ENCODE assay signal across 9 cellular contexts in the genomic region with DNA sequence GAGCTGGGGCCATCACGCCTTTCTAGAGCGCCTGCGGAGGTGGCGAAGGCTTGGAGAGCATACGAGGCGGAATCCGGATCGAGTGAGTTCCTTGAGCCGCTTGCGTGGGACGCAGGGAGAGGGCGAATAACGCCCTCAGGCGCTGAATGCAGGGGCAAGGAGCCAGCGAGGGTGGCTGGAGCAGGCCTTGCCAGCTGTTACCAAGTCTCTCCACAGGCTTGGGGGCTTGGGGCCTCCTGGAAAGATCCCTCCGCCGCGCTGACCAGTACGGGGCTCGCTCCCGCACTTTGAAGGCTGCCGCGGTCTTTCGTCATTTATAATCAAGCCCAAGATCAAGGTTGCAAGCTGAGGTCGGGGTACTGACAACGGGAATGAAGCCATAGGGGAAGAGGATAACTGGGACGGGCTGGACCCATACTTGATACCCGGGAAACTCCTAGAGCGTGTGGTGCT. TPM values are rescaled to one million over a fixed set of nuclear protein-coding genes. Genes with fewer than 3 reads are reported as not detected.
DNase-seq lines count a peak whose midpoint lies in the region; ATAC-seq, FAIRE-seq and TF ChIP-seq lines count a peak whose summit lies in the region.
"Had no signal": no experiment of that assay in that cellular context is flagged by ENCODE, and none has a peak within 500 bp of the region (broad histone marks: within the 10 kb centered on the region; RNA-seq: fewer than 3 reads in every experiment).

No MANE protein-coding gene starts in this region.

- H3K4me1 Mint-ChIP-seq in activated naive CD8-positive, alpha-beta T cell treated with anti-CD3 and anti-CD28 coated beads, Interleukin-2, amount 10 ng/mL, durations not matched to agents 7 days and 5 days, result peaks cover 17% of the 10 kb centered on the region
- peaks cover 22% of the 10 kb centered on the region for H3K4me1 Mint-ChIP-seq in activated naive CD8-positive, alpha-beta T cell treated with anti-CD3 and anti-CD28 coated beads for 36 hours

- H2AK5ac ChIP-seq in H1 (ENCODE audit: low read depth, low read length) (no peak overlapping the region), mesendoderm (ENCODE audit: low read length) (no peak overlapping the region)

- H3K9ac ChIP-seq in H1 (replicated peaks in 1 of 4; ENCODE audit: extremely low read depth in 1 of 4, low read depth in 3 of 4, low read length in 3 of 4) (no peak overlapping the region), mesendoderm (ENCODE audit: low read length) (peak overlapping the region; percentile 81)

- WGBS in H1 (ENCODE audit: extremely low coverage in 1 of 2, insufficient coverage in 1 of 2, insufficient read length in 1 of 2, insufficient replicate concordance in 2 of 2, low coverage in 1 of 2, low lambda C conversion rate in 2 of 2, missing lambda C conversion rate in 1 of 2), 2 experiments, result 0% methylated on average over 24 of the region's 29 CpGs; no CpG with 5 or more reads in 1 of the 2 experiments
- no CpG with 5 or more reads among the region's 29 CpGs for WGBS in mesendoderm (ENCODE audit: extremely low coverage, insufficient coverage, low lambda C conversion rate)
- WGBS in urinary bladder, result 1% methylated on average over 29 of the region's 29 CpGs

- H2AFZ ChIP-seq in H1 (ENCODE audit: low read length), result no peak overlapping the region; the same call in 1 of the 2 replicates

- H3K4ac ChIP-seq in H1 (replicated peaks; ENCODE audit: insufficient read length, low read depth, low read length) (no peak overlapping the region), mesendoderm (ENCODE audit: low read depth, low read length) (peak overlapping the region; percentile 2)

- H3K79me2 ChIP-seq in H1 (ENCODE audit: control insufficient read depth in 1 of 2, insufficient read depth in 2 of 2, low read length in 2 of 2), result no peaks in the 10 kb centered on the region
- H3K79me2 ChIP-seq in mesendoderm (ENCODE audit: control insufficient read depth, insufficient read depth, low read length), result peaks cover 13% of the 10 kb centered on the region

- no peaks in the 10 kb centered on the region for H3K36me3 Mint-ChIP-seq in activated naive CD8-positive, alpha-beta T cell treated with anti-CD3 and anti-CD28 coated beads, Interleukin-2, amount 10 ng/mL, durations not matched to agents 7 days and 5 days
- H3K36me3 Mint-ChIP-seq in activated naive CD8-positive, alpha-beta T cell treated with anti-CD3 and anti-CD28 coated beads for 36 hours, result peaks cover 2% of the 10 kb centered on the region
- H3K36me3 Mint-ChIP-seq: CD4-positive, CD25-positive, alpha-beta regulatory T cell had no signal

- H4K8ac ChIP-seq in H1 (ENCODE audit: extremely low read depth, insufficient read depth, low read length), result no peak overlapping the region; the same call in 1 of the 2 replicates
- no peak overlapping the region for H4K8ac ChIP-seq in mesendoderm (ENCODE audit: low read depth, low read length)

- no peaks in the 10 kb centered on the region for H3K9me3 ChIP-seq in H1 (ENCODE audit: insufficient read depth in 2 of 2, low read depth in 1 of 2, low read length in 1 of 2)

- peaks cover 67% of the 10 kb centered on the region for H3K27me3 Mint-ChIP-seq in activated naive CD8-positive, alpha-beta T cell treated with anti-CD3 and anti-CD28 coated beads, Interleukin-2, amount 10 ng/mL, durations not matched to agents 7 days and 5 days
- H3K27me3 Mint-ChIP-seq in activated naive CD8-positive, alpha-beta T cell treated with anti-CD3 and anti-CD28 coated beads for 36 hours, result peaks cover 89% of the 10 kb centered on the region

- H3K23me2 ChIP-seq in H1 (ENCODE audit: low read depth, low read length), result peaks cover 46% of the 10 kb centered on the region

- CTCF ChIA-PET in H1 (lab: Charles Lee; ENCODE audit: partially characterized antibody), result interaction anchor here (0.9 to 2.1 kb wide), 2 partner anchors 81 to 87 kb away, joined by 3 to 9 read pairs; no protein-coding TSS in a partner anchor

- no peak for TF ChIP-seq POLR2A in H1 (IDR thresholded peaks at IDR 0.05; ENCODE audit: control extremely low read depth in 1 of 2, low read depth in 2 of 2, low read length in 2 of 2)

- H3K4me3 ChIP-seq in H1 (ENCODE audit: extremely low read depth in 1 of 4, insufficient read depth in 2 of 4, low read depth in 3 of 4, low read length in 4 of 4), result peak overlapping the region; percentile 62 to 76 (median 68)
- H3K4me3 ChIP-seq in mesendoderm (ENCODE audit: low read length), result peak overlapping the region; percentile 66
- peak overlapping the region; percentile 32 for H3K4me3 ChIP-seq in urinary bladder (ENCODE audit: low read depth, low read length)

- no peak overlapping the region for H3K27ac ChIP-seq in H1 (ENCODE audit: low read depth, low read length)
- H3K27ac ChIP-seq in mesendoderm (ENCODE audit: low read depth, low read length), result no peak overlapping the region
- H3K27ac ChIP-seq in urinary bladder (ENCODE audit: low read depth), result no peak overlapping the region

- H4K20me1 ChIP-seq in H1 (replicated peaks in 1 of 2; ENCODE audit: control insufficient read depth in 1 of 2, insufficient read depth in 2 of 2, low read length in 2 of 2), result peaks cover 2 to 3% of the 10 kb centered on the region in 2 experiments

- H2BK5ac ChIP-seq in H1 (ENCODE audit: low read depth, low read length), result peak overlapping the region; percentile 72; the same call in 1 of the 2 replicates
- H2BK5ac ChIP-seq in mesendoderm (ENCODE audit: low read length), result no peak overlapping the region

- H2BK20ac ChIP-seq in H1 (ENCODE audit: low read length), result no peak overlapping the region

- H2BK15ac ChIP-seq in H1 (ENCODE audit: low read length), result peak overlapping the region; percentile 34; the same call in 1 of the 2 replicates
- no peak overlapping the region for H2BK15ac ChIP-seq in mesendoderm (replicated peaks; ENCODE audit: low read depth)

- H3K27ac Mint-ChIP-seq in activated naive CD8-positive, alpha-beta T cell treated with anti-CD3 and anti-CD28 coated beads, Interleukin-2, amount 10 ng/mL, durations not matched to agents 7 days and 5 days, result no peak overlapping the region
- H3K27ac Mint-ChIP-seq in activated naive CD8-positive, alpha-beta T cell treated with anti-CD3 and anti-CD28 coated beads for 36 hours, result no peak overlapping the region

- no peak for DNase-seq in activated naive CD8-positive, alpha-beta T cell treated with anti-CD3 and anti-CD28 coated beads, Interleukin-2, amount 10 ng/mL, durations not matched to agents 7 days and 5 days
- no peak for DNase-seq in activated naive CD8-positive, alpha-beta T cell treated with anti-CD3 and anti-CD28 coated beads for 36 hours
- DNase-seq in H1 (ENCODE audit: low read depth in 1 of 2, low spot score in 2 of 2) (peak in 1 of 2 experiments; percentile 80), mesendoderm (peak; percentile 91), omental fat pad (ENCODE audit: low spot score) (no peak), NCI-H2081 (lab: John Stamatoyannopoulos, UW) (no peak)

- no peak overlapping the region for H2BK120ac ChIP-seq in H1 (replicated peaks; ENCODE audit: low read depth, low read length)
- no peak overlapping the region for H2BK120ac ChIP-seq in mesendoderm (ENCODE audit: low read depth, low read length)

- H3K4me3 Mint-ChIP-seq in activated naive CD8-positive, alpha-beta T cell treated with anti-CD3 and anti-CD28 coated beads, Interleukin-2, amount 10 ng/mL, durations not matched to agents 7 days and 5 days, result peak overlapping the region; percentile 65
- H3K4me3 Mint-ChIP-seq in activated naive CD8-positive, alpha-beta T cell treated with anti-CD3 and anti-CD28 coated beads for 36 hours, result no peak overlapping the region
- H3K4me3 Mint-ChIP-seq: CD4-positive, CD25-positive, alpha-beta regulatory T cell had no signal

- H3K79me1 ChIP-seq in H1 (ENCODE audit: low read depth, low read length), result no peaks in the 10 kb centered on the region
- H3K79me1 ChIP-seq in mesendoderm (ENCODE audit: low read length), result no peaks in the 10 kb centered on the region

- H3K9me3 Mint-ChIP-seq in activated naive CD8-positive, alpha-beta T cell treated with anti-CD3 and anti-CD28 coated beads, Interleukin-2, amount 10 ng/mL, durations not matched to agents 7 days and 5 days, result peaks cover 3% of the 10 kb centered on the region
- H3K9me3 Mint-ChIP-seq in activated naive CD8-positive, alpha-beta T cell treated with anti-CD3 and anti-CD28 coated beads for 36 hours, result peaks cover 2% of the 10 kb centered on the region

- H3K36me3 ChIP-seq in H1 (ENCODE audit: control insufficient read depth in 2 of 4, insufficient read depth in 4 of 4, low read length in 3 of 4), result no peaks in the 10 kb centered on the region
- no peaks in the 10 kb centered on the region for H3K36me3 ChIP-seq in mesendoderm (ENCODE audit: control insufficient read depth, insufficient read depth, low read length)
- no peaks in the 10 kb centered on the region for H3K36me3 ChIP-seq in urinary bladder (ENCODE audit: insufficient read depth)

- peaks cover 27 to 66% (median 54%) of the 10 kb centered on the region in 4 experiments for H3K27me3 ChIP-seq in H1 (replicated peaks in 1 of 4; ENCODE audit: control insufficient read depth in 3 of 4, extremely low read depth in 1 of 4, insufficient read depth in 3 of 4, low read length in 3 of 4)
- no peaks in the 10 kb centered on the region for H3K27me3 ChIP-seq in mesendoderm (ENCODE audit: insufficient read depth, low read length, poor library complexity)

- no peak for FAIRE-seq in H1 (lab: Jason Lieb, UNC)

- H3K4me2 ChIP-seq in H1 (ENCODE audit: insufficient read depth in 1 of 2, low read depth in 2 of 2, low read length in 2 of 2), result peak overlapping the region; percentile 94 to 99
- H3K4me2 ChIP-seq in mesendoderm (ENCODE audit: low read length), result peak overlapping the region; percentile 57

- no peak overlapping the region for H4K91ac ChIP-seq in H1 (replicated peaks; ENCODE audit: insufficient read length, low read length)

- TF ChIP-seq RAD21 in H1 (IDR thresholded peaks at IDR 0.05 in 1 of 2, conservative IDR thresholded peaks at IDR 0.05 in 1 of 2; ENCODE audit: low read depth in 2 of 2, low read length in 2 of 2), result no peak; a peak in 1 of 4 replicates

- no peak overlapping the region for H3K14ac ChIP-seq in H1 (ENCODE audit: insufficient read length)

- ATAC-seq in activated naive CD8-positive, alpha-beta T cell treated with anti-CD3 and anti-CD28 coated beads, Interleukin-2, amount 10 ng/mL, durations not matched to agents 7 days and 5 days (ENCODE audit: low read depth), result no peak
- no peak for ATAC-seq in omental fat pad (ENCODE audit: low FRiP score)
- no peak for ATAC-seq in HG02852 (IDR thresholded peaks at IDR 0.05; ENCODE audit: unreplicated experiment)

- H3K4me1 ChIP-seq in H1 (replicated peaks in 1 of 4; ENCODE audit: control insufficient read depth in 3 of 4, insufficient read depth in 4 of 4, low read length in 3 of 4), result peaks cover 6 to 34% (median 15%) of the 10 kb centered on the region in 4 experiments
- peaks cover 5% of the 10 kb centered on the region for H3K4me1 ChIP-seq in mesendoderm (ENCODE audit: control insufficient read depth, low read depth, low read length)
- peaks cover 1% of the 10 kb centered on the region for H3K4me1 ChIP-seq in urinary bladder (ENCODE audit: insufficient read depth)

- H4K5ac ChIP-seq in H1 (ENCODE audit: insufficient read length, low read depth, low read length) (no peak overlapping the region), mesendoderm (ENCODE audit: low read length) (no peak overlapping the region)

- no peak for TF ChIP-seq EP300 in H1 (IDR thresholded peaks at IDR 0.05; ENCODE audit: borderline replicate concordance in 1 of 2, low read depth in 2 of 2, low read length in 2 of 2)

- H3K18ac ChIP-seq in H1 (ENCODE audit: extremely low read depth, low read length) (peak overlapping the region; percentile 22; the same call in 1 of the 2 replicates), mesendoderm (ENCODE audit: low read length) (peak overlapping the region; percentile 13)

- H3K56ac ChIP-seq in H1 (replicated peaks; ENCODE audit: insufficient read length, low read depth, low read length) (no peak overlapping the region), mesendoderm (ENCODE audit: low read length) (peak overlapping the region; percentile 93)

- TF ChIP-seq CTCF in H1 (IDR thresholded peaks at IDR 0.05; ENCODE audit: control extremely low read depth in 1 of 3, insufficient read depth in 1 of 3, low read depth in 1 of 3, low read length in 3 of 3), result no peak
- TF ChIP-seq CTCF in omental fat pad (IDR thresholded peaks at IDR 0.05), result no peak

- POLR2A ChIA-PET in activated naive CD8-positive, alpha-beta T cell treated with anti-CD3 and anti-CD28 coated beads, Interleukin-2, amount 10 ng/mL, durations not matched to agents 7 days and 5 days (lab: Charles Lee), result no interaction called here
- POLR2A ChIA-PET in H1 (lab: Charles Lee; ENCODE audit: partially characterized antibody), result interaction anchor here (0.9 kb wide), 1 partner anchor 47 kb away, joined by 3 read pairs; no protein-coding TSS in a partner anchor

- no peak overlapping the region; the same call in 1 of the 2 replicates for H2BK12ac ChIP-seq in H1 (ENCODE audit: low read depth, low read length)

- H3K23ac ChIP-seq in H1 (ENCODE audit: insufficient read length) (no peak overlapping the region), mesendoderm (ENCODE audit: low read length) (no peak overlapping the region)

RNA-seq across cellular contexts. Expression of a gene that starts 1.2 kb away (rescaled TPM):
- not detected for total RNA-seq in activated naive CD8-positive, alpha-beta T cell treated with anti-CD3 and anti-CD28 coated beads, Interleukin-2, amount 10 ng/mL, durations not matched to agents 7 days and 5 days
- total RNA-seq in activated naive CD8-positive, alpha-beta T cell treated with anti-CD3 and anti-CD28 coated beads for 36 hours, result not detected
- 6.7 and 6.9 TPM in 2 replicates for total RNA-seq in H1 (2021; fragmentation: NEBNext Ultra II Directional; extraction: Animal tissue kit (Norgen Biotek cat#: 25700))
- polyA plus RNA-seq in H1 (2011; rRNA removed), result 2.4 and 2.6 TPM in 2 replicates
- 2.7 TPM for polyA plus RNA-seq in H1 (2011; cell fraction: cytosol; rRNA removed)
- 4.6 TPM for polyA plus RNA-seq in H1 (2011; cell fraction: nucleus; rRNA removed)
- 2.6 to 6.2 TPM (median 4.1 TPM) in 4 replicates for polyA plus RNA-seq in H1 (2012, experiment 1 of 2)
- polyA plus RNA-seq in H1 (2012, experiment 2 of 2), result 0.37 TPM
- 2.9 TPM for polyA plus RNA-seq in H1 (2013, experiment 1 of 2)
- polyA plus RNA-seq in H1 (2013, experiment 2 of 2), result 2.7 TPM
- 10.1 and 14.3 TPM in 2 replicates for polyA minus RNA-seq in H1 (2011; rRNA and poly(A)+ RNA removed)
- polyA minus RNA-seq in H1 (2011; cell fraction: cytosol; rRNA and poly(A)+ RNA removed), result 4.2 TPM
- polyA minus RNA-seq in H1 (2011; cell fraction: nucleus; rRNA and poly(A)+ RNA removed), result 14.5 TPM
- polyA plus RNA-seq in mesendoderm (2013, experiment 1 of 2), result 17.1 TPM
- polyA plus RNA-seq in mesendoderm (2013, experiment 2 of 2), result 14.9 TPM
- total RNA-seq in urinary bladder, result 194 TPM
- polyA plus RNA-seq in urinary bladder, result 15.7 TPM
- total RNA-seq in omental fat pad, result 10 to 100 TPM; 15.9 to 71.4 (median 23.8) TPM
- total RNA-seq: CD4-positive, CD25-positive, alpha-beta regulatory T cell had no signal
- polyA plus RNA-seq: CD4-positive, CD25-positive, alpha-beta regulatory T cell had no signal
